ENCODE assay signal across 19 cellular contexts in the genomic region with DNA sequence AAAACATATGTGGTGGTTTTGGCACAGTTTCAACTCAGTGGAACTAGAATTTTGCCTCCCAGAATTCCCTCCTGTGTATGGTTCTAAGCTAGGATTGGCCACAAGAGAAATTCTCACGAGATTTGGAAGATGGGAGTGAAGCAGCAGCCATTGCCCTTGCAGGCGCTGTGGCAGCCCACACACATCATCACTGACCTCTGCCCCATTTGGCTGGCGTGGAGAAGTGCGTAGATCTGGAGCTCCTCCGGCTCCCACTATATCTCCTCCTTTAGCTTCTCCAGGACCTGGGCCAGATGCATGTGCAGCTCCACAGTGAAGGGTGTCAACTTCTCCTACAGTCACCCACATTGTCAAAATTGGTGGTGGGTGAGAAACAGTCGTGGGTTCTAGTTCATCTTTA.
DNase-seq lines count a peak whose midpoint lies in the region; ATAC-seq, FAIRE-seq and TF ChIP-seq lines count a peak whose summit lies in the region.
"Had no signal": no experiment of that assay in that cellular context is flagged by ENCODE, and none has a peak within 500 bp of the region (broad histone marks: within the 10 kb centered on the region; RNA-seq: fewer than 3 reads in every experiment).

No MANE protein-coding gene starts in this region.

- no peaks in the 10 kb centered on the region for H3K9me3 ChIP-seq in kidney (ENCODE audit: control insufficient read depth in 1 of 2, low read length in 2 of 2)

- TF ChIP-seq CTCF in 22Rv1 (IDR thresholded peaks at IDR 0.05), result no peak
- TF ChIP-seq CTCF in kidney (IDR thresholded peaks at IDR 0.05; ENCODE audit: borderline replicate concordance, extremely low read depth, insufficient read depth), result no peak
- TF ChIP-seq CTCF in nephron (IDR thresholded peaks at IDR 0.05; ENCODE audit: unreplicated experiment in 3 of 3), result no peak

- no peak overlapping the region for H3K4me3 Mint-ChIP-seq in nephron
- no peak overlapping the region for H3K4me3 Mint-ChIP-seq in activated CD4-positive, alpha-beta memory T cell treated with anti-CD3 and anti-CD28 coated beads for 36 hours
- no peak overlapping the region for H3K4me3 Mint-ChIP-seq in activated naive CD8-positive, alpha-beta T cell treated with anti-CD3 and anti-CD28 coated beads for 36 hours
- H3K4me3 Mint-ChIP-seq: B cell; CD8-positive, alpha-beta T cell had no signal

- POLR2A ChIA-PET in activated CD4-positive, alpha-beta memory T cell treated with anti-CD3 and anti-CD28 coated beads for 36 hours (lab: Charles Lee), result no interaction called here

- H3K4me3 ChIP-seq in kidney (ENCODE audit: low read length in 2 of 2), result no peak overlapping the region
- H3K4me3 ChIP-seq: BLaER1 treated with 17β-estradiol and CSF1 and Interleukin-3, amounts not matched to agents 10 nM and 100 nM; GM12878 had no signal

- intact Hi-C loops in kidney (cut with DNase I), result no loop called here
- intact Hi-C loops in activated CD4-positive, alpha-beta memory T cell treated with anti-CD3 and anti-CD28 coated beads for 36 hours (cut with micrococcal nuclease), result no loop called here

- peaks cover 0 to 4% of the 10 kb centered on the region in 2 donors for H3K4me1 ChIP-seq in kidney (ENCODE audit: control insufficient read depth in 1 of 2, insufficient read depth in 1 of 2, low read depth in 1 of 2, low read length in 2 of 2)
- H3K4me1 ChIP-seq: BLaER1 treated with 17β-estradiol and CSF1 and Interleukin-3, amounts not matched to agents 10 nM and 100 nM had no signal

- H3K27ac ChIP-seq in 22Rv1, result peak overlapping the region; percentile 52
- H3K27ac ChIP-seq in kidney (ENCODE audit: low read depth in 2 of 2, low read length in 2 of 2), result peak overlapping the region; percentile 10 to 74
- H3K27ac ChIP-seq: BLaER1 treated with 17β-estradiol and CSF1 and Interleukin-3, amounts not matched to agents 10 nM and 100 nM; HL-60 had no signal

- H3K27me3 Mint-ChIP-seq in nephron (ENCODE audit: low read depth), result no peaks in the 10 kb centered on the region
- no peaks in the 10 kb centered on the region for H3K27me3 Mint-ChIP-seq in activated CD4-positive, alpha-beta memory T cell treated with anti-CD3 and anti-CD28 coated beads for 36 hours
- H3K27me3 Mint-ChIP-seq in activated naive CD8-positive, alpha-beta T cell treated with anti-CD3 and anti-CD28 coated beads for 36 hours, result no peaks in the 10 kb centered on the region

- DNase-seq in OCI-M1 (lab: John Stamatoyannopoulos, UW) (peak; percentile 14), kidney (no peak), DMS79 treated with DMSO at 0.1 percent for 48 hours (lab: John Stamatoyannopoulos, UW) (no peak)
- DNase-seq in activated CD4-positive, alpha-beta memory T cell treated with anti-CD3 and anti-CD28 coated beads for 36 hours, result no peak
- DNase-seq in activated naive CD8-positive, alpha-beta T cell treated with anti-CD3 and anti-CD28 coated beads for 36 hours, result no peak
- DNase-seq: 8988T; Calu3; CD8-positive, alpha-beta T cell; DND-41; EL; HCEC 1CT had no signal

- peak overlapping the region in 1 of 2 donors; percentile 32 for H3K9ac ChIP-seq in kidney (ENCODE audit: low read length in 2 of 2)
- H3K9ac ChIP-seq: BLaER1 treated with 17β-estradiol and CSF1 and Interleukin-3, amounts not matched to agents 10 nM and 100 nM had no signal

- H3K9me3 Mint-ChIP-seq in nephron, result peaks cover 3% of the 10 kb centered on the region
- H3K9me3 Mint-ChIP-seq in activated CD4-positive, alpha-beta memory T cell treated with anti-CD3 and anti-CD28 coated beads for 36 hours, result no peaks in the 10 kb centered on the region
- H3K9me3 Mint-ChIP-seq in activated naive CD8-positive, alpha-beta T cell treated with anti-CD3 and anti-CD28 coated beads for 36 hours, result no peaks in the 10 kb centered on the region
- H3K9me3 Mint-ChIP-seq: CD8-positive, alpha-beta T cell had no signal

- H3K36me3 Mint-ChIP-seq in nephron (ENCODE audit: low read depth), result no peaks in the 10 kb centered on the region
- H3K36me3 Mint-ChIP-seq in activated CD4-positive, alpha-beta memory T cell treated with anti-CD3 and anti-CD28 coated beads for 36 hours, result no peaks in the 10 kb centered on the region
- no peaks in the 10 kb centered on the region for H3K36me3 Mint-ChIP-seq in activated naive CD8-positive, alpha-beta T cell treated with anti-CD3 and anti-CD28 coated beads for 36 hours
- H3K36me3 Mint-ChIP-seq: CD8-positive, alpha-beta T cell had no signal

- H3K27ac Mint-ChIP-seq in nephron, result peak overlapping the region in 2 of 3 experiments; percentile 12 to 54
- H3K27ac Mint-ChIP-seq in activated CD4-positive, alpha-beta memory T cell treated with anti-CD3 and anti-CD28 coated beads for 36 hours, result no peak overlapping the region
- no peak overlapping the region for H3K27ac Mint-ChIP-seq in activated naive CD8-positive, alpha-beta T cell treated with anti-CD3 and anti-CD28 coated beads for 36 hours
- H3K27ac Mint-ChIP-seq: B cell; CD8-positive, alpha-beta T cell had no signal

- CTCF ChIA-PET in activated CD4-positive, alpha-beta memory T cell treated with anti-CD3 and anti-CD28 coated beads for 36 hours (lab: Charles Lee), result no interaction called here

- H3K4me1 Mint-ChIP-seq in nephron, result peaks cover 8% of the 10 kb centered on the region
- H3K4me1 Mint-ChIP-seq in activated CD4-positive, alpha-beta memory T cell treated with anti-CD3 and anti-CD28 coated beads for 36 hours (ENCODE audit: low read depth), result no peaks in the 10 kb centered on the region
- H3K4me1 Mint-ChIP-seq in activated naive CD8-positive, alpha-beta T cell treated with anti-CD3 and anti-CD28 coated beads for 36 hours, result no peaks in the 10 kb centered on the region
- H3K4me1 Mint-ChIP-seq: B cell had no signal

- no peaks in the 10 kb centered on the region for H3K36me3 ChIP-seq in kidney (ENCODE audit: control insufficient read depth in 1 of 2, insufficient read depth in 2 of 2, low read length in 2 of 2)
- H3K36me3 ChIP-seq: BLaER1 treated with 17β-estradiol and CSF1 and Interleukin-3, amounts not matched to agents 10 nM and 100 nM had no signal

- no peak for ATAC-seq in GM21423 (IDR thresholded peaks at IDR 0.05; ENCODE audit: unreplicated experiment)
- ATAC-seq: CD8-positive, alpha-beta T cell; GM12878 had no signal

- no peak for FAIRE-seq in kidney (lab: Jason Lieb, UNC)
- FAIRE-seq: GM12878, H1 had no signal

Comparison
In these comparisons a context has a peak if more than half of its experiments do, and no peak if none do; other contexts are left out.
1. H3K27ac Mint-ChIP-seq: peak in nephron (2 of 3); none in activated CD4-positive, alpha-beta memory T cell treated with anti-CD3 and anti-CD28 coated beads for 36 hours (single experiment) and activated naive CD8-positive, alpha-beta T cell treated with anti-CD3 and anti-CD28 coated beads for 36 hours (single experiment).